1 cellular context compared by ENCODE assay signal in genomic region chrX:283115-283845, GRCh38.
TF ChIP-seq lines count a peak whose summit lies in the region.

No MANE protein-coding gene starts in this region.

TF ChIP-seq in K562, 482 proteins besides CTCF, POLR2A, EP300 and RAD21 (continued from another document and continues in another):
- TF ChIP-seq, protein P1, sequence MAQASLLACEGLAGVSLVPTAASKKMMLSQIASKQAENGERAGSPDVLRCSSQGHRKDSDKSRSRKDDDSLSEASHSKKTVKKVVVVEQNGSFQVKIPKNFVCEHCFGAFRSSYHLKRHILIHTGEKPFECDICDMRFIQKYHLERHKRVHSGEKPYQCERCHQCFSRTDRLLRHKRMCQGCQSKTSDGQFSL (CRISPR knock-in tag; IDR thresholded peaks at IDR 0.05) = no peak
- TF ChIP-seq, protein P1 (tag; IDR thresholded peaks at IDR 0.05) = no peak
- TF ChIP-seq CREB1 (IDR thresholded peaks at IDR 0.05) (no peak), CREB1 (CRISPR knock-in tag; IDR thresholded peaks at IDR 0.05) (peak; percentile 50; the same call in 1 of the 2 replicates), ZNF12 (CRISPR knock-in tag; IDR thresholded peaks at IDR 0.05) (no peak), PCBP1 (IDR thresholded peaks at IDR 0.05; ENCODE audit: low read depth, low read length, poor library complexity, severe bottlenecking) (no peak), POLR2H (tag; IDR thresholded peaks at IDR 0.05; ENCODE audit: low read depth) (0 out of 2 replicates have a peak, but pooled peaks have one; percentile 34), PBX2 (CRISPR knock-in tag; IDR thresholded peaks at IDR 0.05; ENCODE audit: low read depth) (peak; percentile 69), PBX2 (tag; conservative IDR thresholded peaks at IDR 0.05; ENCODE audit: low read depth) (peak; percentile 89), BRF1 (IDR thresholded peaks at IDR 0.05; ENCODE audit: borderline replicate concordance, extremely low read depth, insufficient read length) (no peak), KAT2B (IDR thresholded peaks at IDR 0.05; ENCODE audit: low read depth, low read length) (no peak), MYC (IDR thresholded peaks at IDR 0.05; ENCODE audit: low read depth, low read length) (peak; percentile 31; the same call in 1 of the 2 replicates), MYC (CRISPR knock-in tag; IDR thresholded peaks at IDR 0.05; ENCODE audit: borderline replicate concordance, low read depth) (no peak), PKNOX1 (IDR thresholded peaks at IDR 0.05) (peak; percentile 98), SUPT5H (IDR thresholded peaks at IDR 0.05) (peak; percentile 82), ZNF282 (CRISPR knock-in tag; IDR thresholded peaks at IDR 0.05) (no peak), YBX1 (IDR thresholded peaks at IDR 0.05) (no peak), THAP12 (CRISPR knock-in tag; IDR thresholded peaks at IDR 0.05) (no peak), FOXM1 (IDR thresholded peaks at IDR 0.05; ENCODE audit: low read depth) (no peak), FOXM1 (CRISPR knock-in tag; IDR thresholded peaks at IDR 0.05; ENCODE audit: low read depth) (no peak), NR2C1 (IDR thresholded peaks at IDR 0.05) (no peak), NR2C1 (tag; IDR thresholded peaks at IDR 0.05) (no peak), BACH1 (tag; IDR thresholded peaks at IDR 0.05) (no peak), BRD4 (IDR thresholded peaks at IDR 0.05) (no peak), SMARCA5 (IDR thresholded peaks at IDR 0.05) (no peak), DPF2 (IDR thresholded peaks at IDR 0.05) (peak; percentile 12; the same call in 1 of the 2 replicates), PTTG1 (tag; IDR thresholded peaks at IDR 0.05; ENCODE audit: low read depth) (no peak), FOXP4 (CRISPR knock-in tag; IDR thresholded peaks at IDR 0.05; ENCODE audit: borderline replicate concordance) (no peak), PRDM10 (IDR thresholded peaks at IDR 0.05; ENCODE audit: partially characterized antibody) (peak; percentile 20), TAF15 (IDR thresholded peaks at IDR 0.05; ENCODE audit: low read depth, low read length) (no peak), PRMT5 (CRISPR knock-in tag; IDR thresholded peaks at IDR 0.05) (no peak), CREM (IDR thresholded peaks at IDR 0.05; ENCODE audit: low read depth) (peak; percentile 61; the same call in 1 of the 2 replicates), YY1 (IDR thresholded peaks at IDR 0.05; ENCODE audit: borderline replicate concordance in 1 of 3, control insufficient read depth in 1 of 3, extremely low read depth in 1 of 3, insufficient read depth in 3 of 3, insufficient read length in 1 of 3, insufficient replicate concordance in 2 of 3, low read depth in 1 of 3, low read length in 2 of 3) (peak in 2 of 3 experiments; percentile 75 to 78), NFRKB (IDR thresholded peaks at IDR 0.05; ENCODE audit: low read depth) (0 out of 2 replicates have a peak, but pooled peaks have one; percentile 41), RBM22 (IDR thresholded peaks at IDR 0.05; ENCODE audit: low read depth, low read length, poor library complexity, severe bottlenecking) (no peak), SIN3A (IDR thresholded peaks at IDR 0.05; ENCODE audit: borderline replicate concordance in 2 of 2, control insufficient read depth in 1 of 2, low read depth in 2 of 2, low read length in 2 of 2) (0 out of 4 replicates have a peak, but pooled peaks of 1 of the 2 experiments have one; percentile 34), DIDO1 (tag; IDR thresholded peaks at IDR 0.05; ENCODE audit: low read depth) (no peak), FOXP1 (CRISPR knock-in tag; IDR thresholded peaks at IDR 0.05) (no peak)
- TF ChIP-seq, protein P2, sequence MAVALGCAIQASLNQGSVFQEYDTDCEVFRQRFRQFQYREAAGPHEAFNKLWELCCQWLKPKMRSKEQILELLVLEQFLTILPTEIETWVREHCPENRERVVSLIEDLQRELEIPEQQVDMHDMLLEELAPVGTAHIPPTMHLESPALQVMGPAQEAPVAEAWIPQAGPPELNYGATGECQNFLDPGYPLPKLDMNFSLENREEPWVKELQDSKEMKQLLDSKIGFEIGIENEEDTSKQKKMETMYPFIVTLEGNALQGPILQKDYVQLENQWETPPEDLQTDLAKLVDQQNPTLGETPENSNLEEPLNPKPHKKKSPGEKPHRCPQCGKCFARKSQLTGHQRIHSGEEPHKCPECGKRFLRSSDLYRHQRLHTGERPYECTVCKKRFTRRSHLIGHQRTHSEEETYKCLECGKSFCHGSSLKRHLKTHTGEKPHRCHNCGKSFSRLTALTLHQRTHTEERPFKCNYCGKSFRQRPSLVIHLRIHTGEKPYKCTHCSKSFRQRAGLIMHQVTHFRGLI (CRISPR knock-in tag; IDR thresholded peaks at IDR 0.05) = no peak
- TF ChIP-seq, protein P3, sequence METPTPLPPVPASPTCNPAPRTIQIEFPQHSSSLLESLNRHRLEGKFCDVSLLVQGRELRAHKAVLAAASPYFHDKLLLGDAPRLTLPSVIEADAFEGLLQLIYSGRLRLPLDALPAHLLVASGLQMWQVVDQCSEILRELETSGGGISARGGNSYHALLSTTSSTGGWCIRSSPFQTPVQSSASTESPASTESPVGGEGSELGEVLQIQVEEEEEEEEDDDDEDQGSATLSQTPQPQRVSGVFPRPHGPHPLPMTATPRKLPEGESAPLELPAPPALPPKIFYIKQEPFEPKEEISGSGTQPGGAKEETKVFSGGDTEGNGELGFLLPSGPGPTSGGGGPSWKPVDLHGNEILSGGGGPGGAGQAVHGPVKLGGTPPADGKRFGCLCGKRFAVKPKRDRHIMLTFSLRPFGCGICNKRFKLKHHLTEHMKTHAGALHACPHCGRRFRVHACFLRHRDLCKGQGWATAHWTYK (CRISPR knock-in tag; IDR thresholded peaks at IDR 0.05) = no peak
